In the genomic region with DNA sequence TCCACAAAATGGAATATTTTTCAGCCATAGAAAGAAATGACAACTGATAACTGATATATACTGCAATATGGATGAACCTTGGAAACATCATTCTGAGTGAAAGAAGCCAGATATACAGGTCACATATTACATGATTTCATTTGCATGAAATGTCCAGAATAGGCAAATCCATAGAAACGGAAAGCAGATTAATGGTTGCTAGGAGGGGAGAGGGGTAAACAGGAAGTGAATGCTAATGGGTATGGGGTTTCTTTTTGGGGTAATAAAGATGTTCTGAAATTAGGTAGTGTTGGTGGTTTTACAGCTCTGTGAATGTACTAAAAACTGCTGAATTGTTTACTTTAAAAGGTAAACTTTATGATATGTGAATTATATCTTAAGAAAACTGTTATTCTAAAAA, we compare ENCODE assay signal across 35 cellular contexts. TPM values are rescaled to one million over a fixed set of nuclear protein-coding genes. Genes with fewer than 3 reads are reported as not detected.
"Had no signal": no experiment of that assay in that cellular context is flagged by ENCODE, and none has a peak within 500 bp of the region (broad histone marks: within the 10 kb centered on the region; RNA-seq: fewer than 3 reads in every experiment).

No MANE protein-coding gene starts in this region.

- H3K27me3 Mint-ChIP-seq: activated CD4-positive, alpha-beta memory T cell treated with anti-CD3 and anti-CD28 coated beads, Interleukin-2, amount 10 ng/mL, durations not matched to agents 7 days and 5 days; activated CD8-positive, alpha-beta memory T cell treated with anti-CD3 and anti-CD28 coated beads, Interleukin-2, amount 10 ng/mL, durations not matched to agents 7 days and 5 days; activated naive CD4-positive, alpha-beta T cell treated with anti-CD3 and anti-CD28 coated beads, Interleukin-2, amount 50 U/mL, for 24 hours; activated naive CD8-positive, alpha-beta T cell treated with anti-CD3 and anti-CD28 coated beads, Interleukin-2, amount 10 ng/mL, durations not matched to agents 7 days and 5 days; activated T-helper 17 cell treated with anti-CD3 and anti-CD28 coated beads, Interleukin-2, amount 50 U/mL, for 72 hours; central memory CD8-positive, alpha-beta T cell had no signal

- H3K4me3 ChIP-seq: ascending aorta, cardiac muscle cell, colonic mucosa, Peyer's patch had no signal

- H3K27ac Mint-ChIP-seq: activated CD4-positive, alpha-beta memory T cell treated with anti-CD3 and anti-CD28 coated beads, Interleukin-2, amount 10 ng/mL, durations not matched to agents 7 days and 5 days; activated CD8-positive, alpha-beta memory T cell treated with anti-CD3 and anti-CD28 coated beads, Interleukin-2, amount 10 ng/mL, durations not matched to agents 7 days and 5 days; activated naive CD4-positive, alpha-beta T cell treated with anti-CD3 and anti-CD28 coated beads, Interleukin-2, amount 50 U/mL, for 24 hours; activated naive CD8-positive, alpha-beta T cell treated with anti-CD3 and anti-CD28 coated beads, Interleukin-2, amount 10 ng/mL, durations not matched to agents 7 days and 5 days; activated T-cell treated with anti-CD3 and anti-CD28 coated beads, Interleukin-2, amount 50 U/mL, for 72 hours; activated T-helper 17 cell treated with anti-CD3 and anti-CD28 coated beads, Interleukin-2, amount 50 U/mL, for 72 hours had no signal

- H3K27me3 ChIP-seq: ascending aorta, cardiac muscle cell, colonic mucosa, Peyer's patch had no signal

- DNase-seq: activated CD4-positive, alpha-beta memory T cell treated with anti-CD3 and anti-CD28 coated beads, Interleukin-2, amount 10 ng/mL, durations not matched to agents 7 days and 5 days; activated CD4-positive, alpha-beta T cell treated with anti-CD3 and anti-CD28 coated beads for 1 hour; activated CD4-positive, alpha-beta T cell treated with anti-CD3 and anti-CD28 coated beads for 48 hours; activated CD4-positive, CD25-positive, alpha-beta regulatory T cell; activated CD8-positive, alpha-beta memory T cell treated with anti-CD3 and anti-CD28 coated beads for 24 hours; activated CD8-positive, alpha-beta memory T cell treated with anti-CD3 and anti-CD28 coated beads, Interleukin-2, amount 10 ng/mL, durations not matched to agents 7 days and 5 days; activated effector memory CD4-positive, alpha-beta T cell treated with anti-CD3 and anti-CD28 coated beads, Interleukin-2, amount 50 U/mL, for 16 hours; activated naive CD4-positive, alpha-beta T cell; activated naive CD8-positive, alpha-beta T cell treated with anti-CD3 and anti-CD28 coated beads, Interleukin-2, amount 10 ng/mL, durations not matched to agents 7 days and 5 days; activated T-cell treated with anti-CD3 and anti-CD28 coated beads, Interleukin-2, amount 50 U/mL, for 1 hour; activated T-cell treated with anti-CD3 and anti-CD28 coated beads, Interleukin-2, amount 50 U/mL, for 72 hours; amygdala; colonic mucosa; NCI-H1105; NCI-H1436; NCI-H1694; NCI-H1930; NCI-H2081 treated with DMSO at 0.1 percent for 48 hours; NCI-H226; NCI-H446 treated with DMSO at 0.1 percent for 48 hours; NCI-H524; PC-3; Peyer's patch; SIG-M5; SW 1271; T-helper 1 cell; T1000; WERI-Rb-1 had no signal

- H3K4me1 ChIP-seq: ascending aorta, colonic mucosa, Peyer's patch had no signal

- ATAC-seq: activated CD8-positive, alpha-beta memory T cell treated with anti-CD3 and anti-CD28 coated beads, Interleukin-2, amount 10 ng/mL, durations not matched to agents 7 days and 5 days; activated T-cell treated with anti-CD3 and anti-CD28 coated beads, Interleukin-2, amount 50 U/mL, for 72 hours; activated T-helper 17 cell treated with anti-CD3 and anti-CD28 coated beads, Interleukin-2, amount 50 U/mL, for 72 hours; PC-3; Right ventricle myocardium inferior had no signal

- H3K4me1 Mint-ChIP-seq: activated naive CD4-positive, alpha-beta T cell treated with anti-CD3 and anti-CD28 coated beads, Interleukin-2, amount 50 U/mL, for 24 hours; central memory CD8-positive, alpha-beta T cell had no signal

- H3K36me3 ChIP-seq: ascending aorta, cardiac muscle cell, colonic mucosa, Peyer's patch had no signal

- H3K4me3 Mint-ChIP-seq: activated CD4-positive, alpha-beta memory T cell treated with anti-CD3 and anti-CD28 coated beads, Interleukin-2, amount 10 ng/mL, durations not matched to agents 7 days and 5 days; activated CD8-positive, alpha-beta memory T cell treated with anti-CD3 and anti-CD28 coated beads, Interleukin-2, amount 10 ng/mL, durations not matched to agents 7 days and 5 days; activated naive CD4-positive, alpha-beta T cell treated with anti-CD3 and anti-CD28 coated beads, Interleukin-2, amount 50 U/mL, for 24 hours; activated naive CD8-positive, alpha-beta T cell treated with anti-CD3 and anti-CD28 coated beads, Interleukin-2, amount 10 ng/mL, durations not matched to agents 7 days and 5 days; activated T-cell treated with anti-CD3 and anti-CD28 coated beads, Interleukin-2, amount 50 U/mL, for 72 hours; activated T-helper 17 cell treated with anti-CD3 and anti-CD28 coated beads, Interleukin-2, amount 50 U/mL, for 72 hours; central memory CD8-positive, alpha-beta T cell had no signal

- H3K9me3 Mint-ChIP-seq: activated CD4-positive, alpha-beta memory T cell treated with anti-CD3 and anti-CD28 coated beads, Interleukin-2, amount 10 ng/mL, durations not matched to agents 7 days and 5 days; activated naive CD4-positive, alpha-beta T cell treated with anti-CD3 and anti-CD28 coated beads, Interleukin-2, amount 50 U/mL, for 24 hours; activated naive CD8-positive, alpha-beta T cell treated with anti-CD3 and anti-CD28 coated beads, Interleukin-2, amount 10 ng/mL, durations not matched to agents 7 days and 5 days; activated T-cell treated with anti-CD3 and anti-CD28 coated beads, Interleukin-2, amount 50 U/mL, for 72 hours; activated T-helper 17 cell treated with anti-CD3 and anti-CD28 coated beads, Interleukin-2, amount 50 U/mL, for 72 hours; central memory CD8-positive, alpha-beta T cell had no signal

- H3K27ac ChIP-seq: ascending aorta, cardiac muscle cell, colonic mucosa, Peyer's patch, RWPE1, WERI-Rb-1 had no signal

- H3K9me3 ChIP-seq: ascending aorta, colonic mucosa, Peyer's patch had no signal

RNA-seq across cellular contexts. Expression of a gene that starts 6.5 kb away (rescaled TPM):
- total RNA-seq: ascending aorta had no signal
